12 cellular contexts compared by ENCODE assay signal in genomic region chr11:30326114-30326783, GRCh38. TPM values are rescaled to one million over a fixed set of nuclear protein-coding genes. Genes with fewer than 3 reads are reported as not detected.
DNase-seq lines count a peak whose midpoint lies in the region; ATAC-seq, FAIRE-seq and TF ChIP-seq lines count a peak whose summit lies in the region.
"Had no signal": no experiment of that assay in that cellular context is flagged by ENCODE, and none has a peak within 500 bp of the region (broad histone marks: within the 10 kb centered on the region; RNA-seq: fewer than 3 reads in every experiment).

No MANE protein-coding gene starts in this region.

- no peak overlapping the region for H2AFZ ChIP-seq in KMS-11 (ENCODE audit: low read depth)

- H3K9me3 Mint-ChIP-seq in CD4-positive, CD25-positive, alpha-beta regulatory T cell: peaks cover 0 to 2% (median 0%) of the 10 kb centered on the region in 7 donors
- no peaks in the 10 kb centered on the region for H3K9me3 Mint-ChIP-seq in activated T-helper 1 cell treated with anti-CD3 and anti-CD28 coated beads, Interleukin-12 subunit alpha, Interleukin-12 subunit beta, Interleukin-2, Interleukin-4 antibody, amounts not matched to agents 30 ng/mL and 10 ng/mL and 1 ng/mL, durations not matched to agents 14 hours and 24 hours and 36 hours
- H3K9me3 Mint-ChIP-seq in MCF 10A (ENCODE audit: unreplicated experiment): no peaks in the 10 kb centered on the region

- H3K4me2 ChIP-seq in KMS-11: peak overlapping the region; percentile 22

- POLR2A ChIA-PET in MCF 10A (lab: Yijun Ruan, JAX): interaction anchor here (0.6 to 1.3 kb wide), 4 partner anchors 10 to 279 kb away, joined by 3 read pairs; no protein-coding TSS in a partner anchor

- peak overlapping the region; percentile 52 to 60 (median 54) for H3K27ac Mint-ChIP-seq in CD4-positive, CD25-positive, alpha-beta regulatory T cell
- H3K27ac Mint-ChIP-seq in activated T-helper 1 cell treated with anti-CD3 and anti-CD28 coated beads, Interleukin-12 subunit alpha, Interleukin-12 subunit beta, Interleukin-2, Interleukin-4 antibody, amounts not matched to agents 30 ng/mL and 10 ng/mL and 1 ng/mL, durations not matched to agents 14 hours and 24 hours and 36 hours: peak overlapping the region; percentile 86
- no peak overlapping the region for H3K27ac Mint-ChIP-seq in MCF 10A (ENCODE audit: low read depth, unreplicated experiment)

- intact Hi-C loops in activated T-helper 1 cell treated with anti-CD3 and anti-CD28 coated beads, Interleukin-12 subunit alpha, Interleukin-12 subunit beta, Interleukin-2, Interleukin-4 antibody, amounts not matched to agents 30 ng/mL and 10 ng/mL and 1 ng/mL, durations not matched to agents 14 hours and 24 hours and 36 hours (cut with micrococcal nuclease): loop anchor here (10.0 kb wide), 1 partner anchor 1769 kb away; the partner anchor contains the start of gene RCN1
- intact Hi-C loops in MCF 10A (cut with micrococcal nuclease): no loop called here

- H3K4me3 Mint-ChIP-seq in CD4-positive, CD25-positive, alpha-beta regulatory T cell: peak overlapping the region; percentile 7 to 89 (median 62)
- H3K4me3 Mint-ChIP-seq in activated T-helper 1 cell treated with anti-CD3 and anti-CD28 coated beads, Interleukin-12 subunit alpha, Interleukin-12 subunit beta, Interleukin-2, Interleukin-4 antibody, amounts not matched to agents 30 ng/mL and 10 ng/mL and 1 ng/mL, durations not matched to agents 14 hours and 24 hours and 36 hours: peak overlapping the region; percentile 69
- no peak overlapping the region for H3K4me3 Mint-ChIP-seq in MCF 10A (ENCODE audit: unreplicated experiment)

- peaks cover 52% of the 10 kb centered on the region for H3K4me1 ChIP-seq in CD4-positive, CD25-positive, alpha-beta regulatory T cell (ENCODE audit: control insufficient read depth, insufficient read depth, low read length, poor library complexity, severe bottlenecking)
- H3K4me1 ChIP-seq in KMS-11 (ENCODE audit: low read depth, poor library complexity, severe bottlenecking): peaks cover 57% of the 10 kb centered on the region

- H3K36me3 Mint-ChIP-seq in CD4-positive, CD25-positive, alpha-beta regulatory T cell: peaks cover 8% of the 10 kb centered on the region
- peaks cover 23% of the 10 kb centered on the region for H3K36me3 Mint-ChIP-seq in activated T-helper 1 cell treated with anti-CD3 and anti-CD28 coated beads, Interleukin-12 subunit alpha, Interleukin-12 subunit beta, Interleukin-2, Interleukin-4 antibody, amounts not matched to agents 30 ng/mL and 10 ng/mL and 1 ng/mL, durations not matched to agents 14 hours and 24 hours and 36 hours (ENCODE audit: low read depth)
- peaks cover 21% of the 10 kb centered on the region for H3K36me3 Mint-ChIP-seq in MCF 10A (ENCODE audit: insufficient read depth, unreplicated experiment)

- H3K36me3 ChIP-seq in CD4-positive, CD25-positive, alpha-beta regulatory T cell (ENCODE audit: control insufficient read depth, insufficient read depth, low read length): peaks cover 8% of the 10 kb centered on the region
- 0 out of 2 replicates have a peak, but pooled peaks cover 4% of the 10 kb centered on the region for H3K36me3 ChIP-seq in KMS-11 (ENCODE audit: insufficient read depth)

- no peaks in the 10 kb centered on the region for H3K9me3 ChIP-seq in CD4-positive, CD25-positive, alpha-beta regulatory T cell (ENCODE audit: control insufficient read depth in 2 of 2, low read length in 2 of 2)
- H3K9me3 ChIP-seq: gastroesophageal sphincter had no signal

- H3K4me3 ChIP-seq in CD4-positive, CD25-positive, alpha-beta regulatory T cell (ENCODE audit: low read depth, low read length): peak overlapping the region; percentile 95
- no peak overlapping the region for H3K4me3 ChIP-seq in KMS-11 (IDR thresholded peaks at IDR 0.05; ENCODE audit: insufficient read depth, low read depth, low read length)
- H3K4me3 ChIP-seq: gastroesophageal sphincter had no signal

- peak; percentile 61 for FAIRE-seq in islet of Langerhans (lab: Jason Lieb, UNC)

- H3K27ac ChIP-seq in CD4-positive, CD25-positive, alpha-beta regulatory T cell (ENCODE audit: insufficient read depth, low read length, poor library complexity, severe bottlenecking): peak overlapping the region; percentile 45
- no peak overlapping the region for H3K27ac ChIP-seq in KMS-11

- no peaks in the 10 kb centered on the region for H3K27me3 Mint-ChIP-seq in CD4-positive, CD25-positive, alpha-beta regulatory T cell
- H3K27me3 Mint-ChIP-seq in activated T-helper 1 cell treated with anti-CD3 and anti-CD28 coated beads, Interleukin-12 subunit alpha, Interleukin-12 subunit beta, Interleukin-2, Interleukin-4 antibody, amounts not matched to agents 30 ng/mL and 10 ng/mL and 1 ng/mL, durations not matched to agents 14 hours and 24 hours and 36 hours (ENCODE audit: insufficient read depth): no peaks in the 10 kb centered on the region
- no peaks in the 10 kb centered on the region for H3K27me3 Mint-ChIP-seq in MCF 10A (ENCODE audit: insufficient read depth, unreplicated experiment)

- CTCF ChIA-PET in MCF 10A (lab: Yijun Ruan, JAX): interaction anchor here (0.9 to 2.2 kb wide), 11 partner anchors 8 to 894 kb away, joined by 3 to 9 read pairs (median 4); no protein-coding TSS in a partner anchor

- no peak overlapping the region for H3K9ac ChIP-seq in KMS-11

- no TSS peak for BruUV-seq in MCF 10A (replicated peaks; lab: Mats Ljungman, UMichigan)

- TF ChIP-seq CTCF in KMS-11 (conservative IDR thresholded peaks at IDR 0.05; ENCODE audit: low read depth, low read length): no peak
- TF ChIP-seq CTCF in MCF 10A (IDR thresholded peaks at IDR 0.05; ENCODE audit: unreplicated experiment): no peak

- no peak for DNase-seq in CD4-positive, CD25-positive, alpha-beta regulatory T cell
- no peak for DNase-seq in activated T-helper 1 cell treated with anti-CD3 and anti-CD28 coated beads, Interleukin-12 subunit alpha, Interleukin-12 subunit beta, Interleukin-2, Interleukin-4 antibody, amounts not matched to agents 30 ng/mL and 10 ng/mL and 1 ng/mL, durations not matched to agents 14 hours and 24 hours and 36 hours (ENCODE audit: low spot score)
- DNase-seq in NCI-H2081 (lab: John Stamatoyannopoulos, UW) (no peak), SHP77 treated with DMSO at 0.1 percent for 48 hours (lab: John Stamatoyannopoulos, UW) (no peak), H4 (ENCODE audit: low spot score) (no peak), MCF 10A (ENCODE audit: unreplicated experiment) (no peak)
- DNase-seq: DMS79 treated with DMSO at 0.1 percent for 48 hours, NCI-H446, T-helper 9 cell had no signal

- peaks cover 27 to 84% (median 60%) of the 10 kb centered on the region in 4 donors for H3K4me1 Mint-ChIP-seq in CD4-positive, CD25-positive, alpha-beta regulatory T cell
- peaks cover 76% of the 10 kb centered on the region for H3K4me1 Mint-ChIP-seq in activated T-helper 1 cell treated with anti-CD3 and anti-CD28 coated beads, Interleukin-12 subunit alpha, Interleukin-12 subunit beta, Interleukin-2, Interleukin-4 antibody, amounts not matched to agents 30 ng/mL and 10 ng/mL and 1 ng/mL, durations not matched to agents 14 hours and 24 hours and 36 hours (ENCODE audit: low read depth)
- H3K4me1 Mint-ChIP-seq in MCF 10A (ENCODE audit: insufficient read depth, unreplicated experiment): peaks cover 40% of the 10 kb centered on the region

- H4K20me1 ChIP-seq in KMS-11 (ENCODE audit: insufficient read depth): peaks cover 6% of the 10 kb centered on the region; the same call in 1 of the 2 replicates

- ATAC-seq in CD4-positive, CD25-positive, alpha-beta regulatory T cell (ENCODE audit: low read depth in 2 of 2): no peak
- ATAC-seq: gastroesophageal sphincter had no signal

- H3K79me2 ChIP-seq in KMS-11 (ENCODE audit: insufficient read depth, low read depth): peaks cover 77% of the 10 kb centered on the region

- no peaks in the 10 kb centered on the region for H3K27me3 ChIP-seq in CD4-positive, CD25-positive, alpha-beta regulatory T cell (ENCODE audit: control insufficient read depth, insufficient read depth, low read length)
- H3K27me3 ChIP-seq in KMS-11 (ENCODE audit: insufficient read depth, low read depth): no peaks in the 10 kb centered on the region
- H3K27me3 ChIP-seq: gastroesophageal sphincter had no signal

RNA-seq across cellular contexts. Expression of gene ARL14EP, which starts 3.3 kb away (rescaled TPM):
- 23.3 TPM for total RNA-seq in CD4-positive, CD25-positive, alpha-beta regulatory T cell
- 10 to 100 TPM; 50.6 to 82.1 (median 60.8) TPM for polyA plus RNA-seq in CD4-positive, CD25-positive, alpha-beta regulatory T cell
- 47.6 and 48.8 TPM in 2 replicates for total RNA-seq in activated T-helper 1 cell treated with anti-CD3 and anti-CD28 coated beads, Interleukin-12 subunit alpha, Interleukin-12 subunit beta, Interleukin-2, Interleukin-4 antibody, amounts not matched to agents 30 ng/mL and 10 ng/mL and 1 ng/mL, durations not matched to agents 14 hours and 24 hours and 36 hours
- 23.2 and 27.4 TPM in 2 replicates for total RNA-seq in H4 (2014; rRNA removed; shearing (Covaris generic))
- total RNA-seq in MCF 10A (2022): 25.1 and 28.4 TPM in 2 replicates
